In the genomic region with DNA sequence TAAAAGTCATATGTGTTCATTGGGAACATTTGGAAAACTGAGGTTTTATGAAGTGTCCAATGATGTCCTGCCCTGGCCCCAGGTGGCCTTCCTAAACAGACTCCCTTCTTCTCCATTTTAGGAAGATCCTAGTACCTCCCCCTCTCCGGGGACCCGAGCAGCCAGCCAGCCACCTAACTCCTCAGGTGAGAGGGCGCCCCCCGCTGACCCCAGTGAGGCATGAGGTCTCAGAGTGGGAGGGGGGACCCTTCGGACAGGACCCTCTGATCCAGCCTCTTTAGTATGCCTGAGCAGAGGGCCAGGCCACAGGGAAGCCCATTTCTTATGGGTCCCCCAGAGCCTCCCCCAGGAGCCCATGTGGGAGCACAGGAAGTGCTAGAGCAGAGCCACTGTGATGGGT, we compare ENCODE assay signal across 26 cellular contexts. TPM values are rescaled to one million over a fixed set of nuclear protein-coding genes. Genes with fewer than 3 reads are reported as not detected.
A peak's percentile ranks its signal among the peaks of the same experiment; 100 is the strongest.
DNase-seq lines count a peak whose midpoint lies in the region; ATAC-seq, FAIRE-seq and TF ChIP-seq lines count a peak whose summit lies in the region.
"Had no signal": no experiment of that assay in that cellular context is flagged by ENCODE, and none has a peak within 500 bp of the region (broad histone marks: within the 10 kb centered on the region; RNA-seq: fewer than 3 reads in every experiment).

No MANE protein-coding gene starts in this region.

- no peak for TF ChIP-seq POLR2A in H54 (IDR thresholded peaks at IDR 0.05; ENCODE audit: low read depth, low read length)

- CTCF ChIA-PET in activated CD8-positive, alpha-beta memory T cell treated with anti-CD3 and anti-CD28 coated beads, Interleukin-2, amount 10 ng/mL, durations not matched to agents 7 days and 5 days (lab: Charles Lee): no interaction called here

- no peak overlapping the region for H3K4me2 ChIP-seq in neural progenitor cell
- H3K4me2 ChIP-seq: A549, smooth muscle cell had no signal

- no peak overlapping the region for H3K4me3 Mint-ChIP-seq in activated CD8-positive, alpha-beta memory T cell treated with anti-CD3 and anti-CD28 coated beads, Interleukin-2, amount 10 ng/mL, durations not matched to agents 7 days and 5 days
- H3K4me3 Mint-ChIP-seq in activated naive CD8-positive, alpha-beta T cell treated with anti-CD3 and anti-CD28 coated beads, Interleukin-2, amount 50 U/mL, for 24 hours: no peak overlapping the region
- H3K4me3 Mint-ChIP-seq in neural progenitor cell: no peak overlapping the region
- H3K4me3 Mint-ChIP-seq: effector memory CD8-positive, alpha-beta T cell had no signal

- H3K36me3 ChIP-seq in neural progenitor cell: no peaks in the 10 kb centered on the region
- H3K36me3 ChIP-seq: gastrocnemius medialis, transverse colon had no signal

- no peak overlapping the region for H2AFZ ChIP-seq in neural progenitor cell (replicated peaks)

- FAIRE-seq in H54 (lab: Jason Lieb, UNC): no peak
- FAIRE-seq: A549, colon had no signal

- H3K27ac Mint-ChIP-seq in activated CD8-positive, alpha-beta memory T cell treated with anti-CD3 and anti-CD28 coated beads, Interleukin-2, amount 10 ng/mL, durations not matched to agents 7 days and 5 days: peak overlapping the region; percentile 26
- H3K27ac Mint-ChIP-seq in activated naive CD8-positive, alpha-beta T cell treated with anti-CD3 and anti-CD28 coated beads, Interleukin-2, amount 50 U/mL, for 24 hours: peak overlapping the region; percentile 49
- H3K27ac Mint-ChIP-seq in neural progenitor cell: no peak overlapping the region

- DNase-seq in activated CD8-positive, alpha-beta memory T cell treated with anti-CD3 and anti-CD28 coated beads, Interleukin-2, amount 10 ng/mL, durations not matched to agents 7 days and 5 days: no peak
- DNase-seq in activated CD8-positive, alpha-beta memory T cell treated with anti-CD3 and anti-CD28 coated beads, Interleukin-2, amount 50 U/mL, for 48 hours: no peak
- no peak for DNase-seq in LNCaP clone FGC (ENCODE audit: low read depth)
- DNase-seq in activated naive CD8-positive, alpha-beta T cell treated with anti-CD3 and anti-CD28 coated beads, Interleukin-2, amount 50 U/mL, for 24 hours: no peak
- no peak for DNase-seq in neural progenitor cell (ENCODE audit: low spot score)
- DNase-seq in H54 (ENCODE audit: insufficient read length, low spot score): no peak
- DNase-seq in AG20443 (ENCODE audit: low spot score): no peak
- DNase-seq: activated CD4-positive, alpha-beta T cell treated with anti-CD3 and anti-CD28 coated beads for 48 hours; BE2C; body of pancreas; Calu3; effector memory CD8-positive, alpha-beta T cell; EL; esophagus squamous epithelium; gastrocnemius medialis; GOT3; lower lobe of right lung; NCI-H2081 treated with DMSO at 0.1 percent for 48 hours; SIG-M5; stomach; T-helper 1 cell; transverse colon had no signal

- H3K79me2 ChIP-seq in neural progenitor cell (ENCODE audit: low read depth): no peaks in the 10 kb centered on the region

- TF ChIP-seq CTCF in LNCaP clone FGC (IDR thresholded peaks at IDR 0.05; ENCODE audit: control insufficient read depth, extremely low read depth, insufficient read depth) (0 out of 2 replicates have a peak, but pooled peaks have one; percentile 6), neural progenitor cell (IDR thresholded peaks at IDR 0.05) (peak; percentile 9)

- peaks cover 9% of the 10 kb centered on the region for H3K4me1 ChIP-seq in neural progenitor cell
- H3K4me1 ChIP-seq: A549, gastrocnemius medialis had no signal

- H3K9ac ChIP-seq in neural progenitor cell: no peak overlapping the region

- no peaks in the 10 kb centered on the region for H3K27me3 Mint-ChIP-seq in activated CD8-positive, alpha-beta memory T cell treated with anti-CD3 and anti-CD28 coated beads, Interleukin-2, amount 10 ng/mL, durations not matched to agents 7 days and 5 days
- H3K27me3 Mint-ChIP-seq in activated naive CD8-positive, alpha-beta T cell treated with anti-CD3 and anti-CD28 coated beads, Interleukin-2, amount 50 U/mL, for 24 hours: no peaks in the 10 kb centered on the region
- H3K27me3 Mint-ChIP-seq in neural progenitor cell (ENCODE audit: insufficient read depth, low read depth): peaks cover 5% of the 10 kb centered on the region
- H3K27me3 Mint-ChIP-seq: effector memory CD8-positive, alpha-beta T cell had no signal

- no peaks in the 10 kb centered on the region for H3K9me3 ChIP-seq in neural progenitor cell (ENCODE audit: low read depth)
- H3K9me3 ChIP-seq: A549, BE2C, body of pancreas, esophagus squamous epithelium, gastrocnemius medialis, lower lobe of right lung, stomach, transverse colon had no signal

- no peak for ATAC-seq in activated CD8-positive, alpha-beta memory T cell treated with anti-CD3 and anti-CD28 coated beads, Interleukin-2, amount 10 ng/mL, durations not matched to agents 7 days and 5 days
- ATAC-seq in activated naive CD8-positive, alpha-beta T cell treated with anti-CD3 and anti-CD28 coated beads, Interleukin-2, amount 50 U/mL, for 24 hours: no peak
- no peak for ATAC-seq in GM18519 (IDR thresholded peaks at IDR 0.05; ENCODE audit: low FRiP score, unreplicated experiment)
- ATAC-seq: A549; body of pancreas; effector memory CD8-positive, alpha-beta T cell; gastrocnemius medialis; lower lobe of right lung had no signal

- no peaks in the 10 kb centered on the region for H3K9me3 Mint-ChIP-seq in activated CD8-positive, alpha-beta memory T cell treated with anti-CD3 and anti-CD28 coated beads, Interleukin-2, amount 10 ng/mL, durations not matched to agents 7 days and 5 days (ENCODE audit: low read depth)
- no peaks in the 10 kb centered on the region for H3K9me3 Mint-ChIP-seq in activated naive CD8-positive, alpha-beta T cell treated with anti-CD3 and anti-CD28 coated beads, Interleukin-2, amount 50 U/mL, for 24 hours
- no peaks in the 10 kb centered on the region for H3K9me3 Mint-ChIP-seq in neural progenitor cell
- H3K9me3 Mint-ChIP-seq: effector memory CD8-positive, alpha-beta T cell had no signal

- peaks cover 9% of the 10 kb centered on the region for H3F3A ChIP-seq in neural progenitor cell (ENCODE audit: low read depth)

- H3K4me1 Mint-ChIP-seq in activated CD8-positive, alpha-beta memory T cell treated with anti-CD3 and anti-CD28 coated beads, Interleukin-2, amount 10 ng/mL, durations not matched to agents 7 days and 5 days: peaks cover 2% of the 10 kb centered on the region
- H3K4me1 Mint-ChIP-seq in activated naive CD8-positive, alpha-beta T cell treated with anti-CD3 and anti-CD28 coated beads, Interleukin-2, amount 50 U/mL, for 24 hours: no peaks in the 10 kb centered on the region
- peaks cover 10% of the 10 kb centered on the region for H3K4me1 Mint-ChIP-seq in neural progenitor cell

- H4K20me1 ChIP-seq in neural progenitor cell (ENCODE audit: low read depth): no peaks in the 10 kb centered on the region

- H3K4me3 ChIP-seq in LNCaP clone FGC (ENCODE audit: low read depth, low read length) (no peak overlapping the region), neural progenitor cell (no peak overlapping the region)
- H3K4me3 ChIP-seq: A549, body of pancreas, esophagus squamous epithelium, gastrocnemius medialis, lower lobe of right lung, smooth muscle cell, stomach, transverse colon had no signal

- H3K27me3 ChIP-seq in neural progenitor cell: no peaks in the 10 kb centered on the region
- H3K27me3 ChIP-seq: BE2C, body of pancreas, esophagus squamous epithelium, gastrocnemius medialis, stomach, transverse colon had no signal

- peaks cover 70% of the 10 kb centered on the region for H3K36me3 Mint-ChIP-seq in activated CD8-positive, alpha-beta memory T cell treated with anti-CD3 and anti-CD28 coated beads, Interleukin-2, amount 10 ng/mL, durations not matched to agents 7 days and 5 days
- peaks cover 26% of the 10 kb centered on the region for H3K36me3 Mint-ChIP-seq in activated naive CD8-positive, alpha-beta T cell treated with anti-CD3 and anti-CD28 coated beads, Interleukin-2, amount 50 U/mL, for 24 hours (ENCODE audit: low read depth)
- H3K36me3 Mint-ChIP-seq in neural progenitor cell: peaks cover 28% of the 10 kb centered on the region

- H3K27ac ChIP-seq in neural progenitor cell: no peak overlapping the region
- H3K27ac ChIP-seq: A549, esophagus squamous epithelium, gastrocnemius medialis, lower lobe of right lung, transverse colon had no signal

RNA-seq across cellular contexts. Expression of a gene that starts 23.7 kb away (rescaled TPM):
- not detected for total RNA-seq in activated CD8-positive, alpha-beta memory T cell treated with anti-CD3 and anti-CD28 coated beads, Interleukin-2, amount 10 ng/mL, durations not matched to agents 7 days and 5 days
- 0.25 TPM in 1 of 2 replicates, not detected in the other for total RNA-seq in neural progenitor cell (ENCODE audit: low replicate concordance)
